ENCODE assay signal across 7 cellular contexts in the genomic region with DNA sequence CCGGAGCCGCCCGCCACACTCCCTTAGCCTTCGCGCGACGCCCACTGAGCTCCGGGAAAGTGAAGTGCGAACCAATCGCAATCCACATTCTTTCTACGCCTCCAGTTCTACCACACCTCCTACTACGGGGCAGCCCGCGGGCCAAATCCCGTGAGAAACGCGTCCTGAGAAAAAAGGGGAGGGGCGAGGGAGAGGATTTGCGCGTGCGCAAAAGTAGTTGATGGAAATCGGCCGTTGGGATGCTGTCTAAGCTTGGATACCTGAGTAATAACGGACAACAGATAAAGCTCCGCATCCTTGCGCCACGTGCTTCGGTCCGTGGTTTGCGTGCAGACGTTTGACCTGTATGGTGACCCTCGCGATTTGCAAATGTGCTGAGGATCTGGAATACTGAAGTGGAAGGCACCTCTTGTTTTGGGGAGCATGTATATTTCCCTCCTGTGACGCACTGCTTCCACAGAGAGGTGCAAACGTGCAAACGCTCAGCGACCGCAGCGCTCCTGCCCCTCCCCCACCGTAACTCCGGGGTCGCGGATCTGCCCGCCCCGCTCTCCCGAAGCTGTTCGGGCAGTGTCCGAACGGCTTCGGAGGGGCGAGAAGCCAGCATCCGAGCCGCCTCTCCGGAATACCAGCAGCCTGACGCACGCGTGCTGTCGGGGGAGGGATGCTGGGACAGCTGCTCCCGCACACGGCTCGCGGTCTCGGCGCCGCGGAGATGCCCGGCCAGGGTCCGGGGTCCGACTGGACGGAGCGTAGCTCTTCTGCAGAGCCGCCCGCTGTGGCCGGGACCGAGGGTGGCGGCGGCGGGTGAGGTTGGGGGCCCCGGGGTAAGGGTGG.
A peak's percentile ranks its signal among the peaks of the same experiment; 100 is the strongest.
DNase-seq lines count a peak whose midpoint lies in the region; ATAC-seq, FAIRE-seq and TF ChIP-seq lines count a peak whose summit lies in the region.

A gene with protein sequence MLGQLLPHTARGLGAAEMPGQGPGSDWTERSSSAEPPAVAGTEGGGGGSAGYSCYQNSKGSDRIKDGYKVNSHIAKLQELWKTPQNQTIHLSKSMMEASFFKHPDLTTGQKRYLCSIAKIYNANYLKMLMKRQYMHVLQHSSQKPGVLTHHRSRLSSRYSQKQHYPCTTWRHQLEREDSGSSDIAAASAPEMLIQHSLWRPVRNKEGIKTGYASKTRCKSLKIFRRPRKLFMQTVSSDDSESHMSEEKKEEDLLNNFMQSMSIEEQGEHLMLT (plus strand): TSS at position 634 of the 837 bp plus-strand sequence. CDS start 31 bp downstream, at position 665.
A gene (minus strand): TSS at position 46 of the 837 bp plus-strand sequence. CDS start 54 bp downstream, outside the sequence.

- TF ChIP-seq CTCF in astrocyte of the cerebellum (IDR thresholded peaks at IDR 0.05; ENCODE audit: low read depth, low read length, missing control alignments), result no peak

- H3K9ac ChIP-seq in rectal smooth muscle tissue (ENCODE audit: low read length), result peak within 1 kb of the TSS; percentile 89

- peaks cover 11% of the 10 kb centered on the region for H3K4me1 ChIP-seq in rectal smooth muscle tissue (ENCODE audit: control insufficient read depth, insufficient read depth, low read length)

- DNase-seq in GM18507 (ENCODE audit: extremely low spot score, insufficient read length, low read depth) (peak; percentile 93), NCI-H2029 treated with DMSO at 0.1 percent for 48 hours (lab: John Stamatoyannopoulos, UW) (peak; percentile 96), T-helper 9 cell (peak; percentile 91), astrocyte of the cerebellum (ENCODE audit: low read depth) (peak; percentile 97), hepatic stellate cell (ENCODE audit: low spot score) (peak; percentile 96)

- peak; percentile 77 for ATAC-seq in HG02981 (IDR thresholded peaks at IDR 0.05; ENCODE audit: unreplicated experiment)

- in situ Hi-C loops in astrocyte of the cerebellum (cut with HindIII; ENCODE audit: low sequenced_read_pairs), result no loop called here

- peak within 1 kb of the TSS; percentile 92 for H3K27ac ChIP-seq in rectal smooth muscle tissue (ENCODE audit: low read depth, low read length)

- H3K36me3 ChIP-seq in rectal smooth muscle tissue (ENCODE audit: control insufficient read depth, insufficient read depth, low read length), result no peaks in the 10 kb centered on the region

- peak; percentile 97 for FAIRE-seq in GM18507 (lab: Jason Lieb, UNC)

- no peaks in the 10 kb centered on the region for H3K27me3 ChIP-seq in rectal smooth muscle tissue (ENCODE audit: control insufficient read depth, insufficient read depth, low read length)

- H3K4me3 ChIP-seq in astrocyte of the cerebellum (ENCODE audit: low read depth, low read length) (peak within 1 kb of the TSS; percentile 74), rectal smooth muscle tissue (ENCODE audit: low read length) (peak within 1 kb of the TSS; percentile 99)

Comparison
In these comparisons a context has a peak if more than half of its experiments do, and no peak if none do; other contexts are left out.
1. Peak in every context shown above with its lines: DNase-seq, ATAC-seq, H3K4me3 ChIP-seq and H3K27ac ChIP-seq.